ENCODE assay signal across 8 cellular contexts in the genomic region with DNA sequence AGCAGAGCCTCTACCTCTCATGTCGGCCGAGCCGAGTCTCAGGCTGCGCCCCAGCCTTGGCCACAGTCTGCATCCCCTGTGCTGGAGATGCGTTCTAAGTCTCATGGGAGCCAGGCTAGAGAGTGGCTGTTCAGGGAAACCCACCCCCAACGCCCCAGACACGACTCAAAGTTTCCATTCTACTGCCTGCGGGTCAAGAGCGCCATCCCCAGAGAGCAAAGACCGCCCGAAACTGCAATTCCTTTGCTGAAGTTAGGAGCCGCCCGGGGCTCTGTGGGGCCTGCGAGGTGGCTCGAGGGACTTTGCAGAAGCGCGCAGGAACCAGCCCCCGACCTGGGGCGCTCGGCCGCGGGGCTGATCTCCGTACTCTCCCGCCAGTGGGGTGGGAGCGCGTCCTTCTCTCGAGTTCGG. TPM values are rescaled to one million over a fixed set of nuclear protein-coding genes. Genes with fewer than 3 reads are reported as not detected.
A peak's percentile ranks its signal among the peaks of the same experiment; 100 is the strongest.
DNase-seq lines count a peak whose midpoint lies in the region; ATAC-seq, FAIRE-seq and TF ChIP-seq lines count a peak whose summit lies in the region.

No MANE protein-coding gene starts in this region.

- peak overlapping the region; percentile 77 for H2AFZ ChIP-seq in DND-41 (ENCODE audit: low read depth, low read length)

- H3K4me3 ChIP-seq in DND-41 (ENCODE audit: low read depth in 1 of 2, low read length in 2 of 2) (peak overlapping the region in 1 of 2 experiments; percentile 49; a peak in 1 of 4 replicates), HL-60 (replicated peaks; ENCODE audit: insufficient read depth, low read length) (peak overlapping the region; percentile 33), bronchial epithelial cell (ENCODE audit: low read depth, low read length) (peak overlapping the region; percentile 23), mononuclear cell (ENCODE audit: low read length) (peak overlapping the region; percentile 24)

- no peaks in the 10 kb centered on the region for H3K79me2 ChIP-seq in DND-41 (ENCODE audit: insufficient read depth, low read length)

- H3K36me3 ChIP-seq in DND-41 (ENCODE audit: insufficient read depth, low read length): peaks cover 3% of the 10 kb centered on the region; the same call in 1 of the 2 replicates
- no peaks in the 10 kb centered on the region for H3K36me3 ChIP-seq in bronchial epithelial cell (ENCODE audit: control insufficient read depth, insufficient read depth, low read length)

- no peak for FAIRE-seq in bronchial epithelial cell (lab: Jason Lieb, UNC)

- peaks cover 14% of the 10 kb centered on the region for H3K4me1 ChIP-seq in DND-41 (ENCODE audit: insufficient read depth, low read length)
- H3K4me1 ChIP-seq in mononuclear cell (ENCODE audit: insufficient read depth, low read length): peaks cover 23% of the 10 kb centered on the region

- H3K27ac ChIP-seq in DND-41 (ENCODE audit: low read length) (peak overlapping the region; percentile 10; the same call in 1 of the 2 replicates), HL-60 (replicated peaks) (peak overlapping the region; percentile 78)

- DNase-seq in DND-41 (no peak), HL-60 (ENCODE audit: low read depth in 1 of 2, low spot score in 1 of 2) (peak in 1 of 2 experiments; percentile 4), bronchial epithelial cell (ENCODE audit: low read depth) (no peak), NCI-H1694 treated with DMSO at 0.1 percent for 48 hours (lab: John Stamatoyannopoulos, UW) (no peak), hypothalamus (lab: John Stamatoyannopoulos, UW) (no peak)
- no peak for DNase-seq in central memory CD4-positive, alpha-beta T cell

- H3K4me2 ChIP-seq in DND-41 (ENCODE audit: insufficient read depth, low read length): peak overlapping the region; percentile 66

- H3K27me3 ChIP-seq in DND-41 (ENCODE audit: insufficient read depth, low read length, poor library complexity): no peaks in the 10 kb centered on the region
- H3K27me3 ChIP-seq in HL-60 (ENCODE audit: insufficient read depth, poor library complexity, severe bottlenecking): no peaks in the 10 kb centered on the region
- H3K27me3 ChIP-seq in bronchial epithelial cell (ENCODE audit: control insufficient read depth, insufficient read depth, low read length): no peaks in the 10 kb centered on the region
- no peaks in the 10 kb centered on the region for H3K27me3 ChIP-seq in mononuclear cell (ENCODE audit: insufficient read depth, low read length)

- no peaks in the 10 kb centered on the region for H3K9me3 ChIP-seq in DND-41 (ENCODE audit: insufficient read depth, low read length, severe bottlenecking)
- H3K9me3 ChIP-seq in mononuclear cell (ENCODE audit: low read depth, low read length): no peaks in the 10 kb centered on the region

- ATAC-seq in DND-41 (ENCODE audit: insufficient read depth, low read depth): peak; percentile 60
- ATAC-seq in GM21360 (IDR thresholded peaks at IDR 0.05; ENCODE audit: unreplicated experiment): peak; percentile 39

- TF ChIP-seq CTCF in DND-41 (IDR thresholded peaks at IDR 0.05; ENCODE audit: borderline replicate concordance, extremely low read depth, low read length, poor library complexity, severe bottlenecking) (no peak), HL-60 (IDR thresholded peaks at IDR 0.05; ENCODE audit: insufficient read depth, low read length) (no peak), bronchial epithelial cell (IDR thresholded peaks at IDR 0.05; ENCODE audit: insufficient read depth, low read length, severe bottlenecking) (no peak)

- no peaks in the 10 kb centered on the region for H4K20me1 ChIP-seq in DND-41 (ENCODE audit: insufficient read depth, low read length)

- peak overlapping the region; percentile 54 for H3K9ac ChIP-seq in DND-41 (ENCODE audit: low read depth, low read length)

RNA-seq across cellular contexts. Expression of gene ELF4, which starts 10.0 kb away (rescaled TPM):
- total RNA-seq in bronchial epithelial cell (9.0 and 11.5 TPM in 2 replicates), mononuclear cell (52.1 TPM)

RNA-seq across cellular contexts. Expression of gene AIFM1, which starts 45.3 kb away (rescaled TPM):
- total RNA-seq in bronchial epithelial cell: 23.8 and 26.6 TPM in 2 replicates
- total RNA-seq in mononuclear cell: 5.0 TPM

RNA-seq across cellular contexts. Expression of gene RAB33A, which starts 51.4 kb away (rescaled TPM):
- total RNA-seq in bronchial epithelial cell: 0.13 and 0.26 TPM in 2 replicates
- 8.2 TPM for total RNA-seq in mononuclear cell
